ENCODE assay signal across 8 cellular contexts in the genomic region with DNA sequence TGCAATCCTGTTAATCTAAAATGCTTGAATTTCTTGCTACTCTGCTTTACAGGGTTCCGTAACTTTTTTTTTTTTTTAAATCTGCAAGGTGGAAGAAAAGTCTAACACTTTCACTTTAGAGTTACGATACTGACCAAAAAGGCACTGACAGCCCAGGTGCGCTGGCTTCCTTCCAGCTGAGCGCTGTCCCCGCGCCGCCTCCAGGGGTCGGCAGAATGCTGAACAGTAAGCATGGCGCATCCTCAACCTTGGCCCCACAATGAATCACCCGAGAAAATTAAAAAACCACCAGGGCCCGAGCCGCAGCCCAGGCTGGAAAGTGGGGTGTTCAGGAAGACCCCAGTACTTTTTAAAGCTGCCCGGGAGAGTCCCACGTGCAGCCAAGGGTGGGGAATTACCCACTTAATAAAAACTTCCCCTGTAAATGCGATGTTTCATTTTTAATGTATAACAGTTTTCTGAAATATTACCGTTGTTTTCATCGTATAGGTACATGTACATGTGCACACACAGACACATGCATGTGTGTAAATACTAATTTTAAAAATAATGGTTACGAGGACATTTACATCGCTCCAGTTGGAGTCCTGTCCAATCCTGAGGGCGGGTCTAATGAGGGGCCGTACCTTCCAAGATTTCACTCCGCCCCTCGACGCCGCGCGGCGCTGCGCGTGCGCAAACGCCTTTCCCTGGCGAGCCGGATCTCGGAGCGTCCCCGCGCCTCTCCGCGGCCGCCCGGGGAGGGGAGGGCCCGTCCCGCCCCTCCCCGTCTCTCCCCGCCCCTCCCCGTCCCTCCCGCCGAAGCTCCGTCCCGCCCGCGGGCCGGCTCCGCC. TPM values are rescaled to one million over a fixed set of nuclear protein-coding genes. Genes with fewer than 3 reads are reported as not detected.
DNase-seq lines count a peak whose midpoint lies in the region; TF ChIP-seq lines count a peak whose summit lies in the region.

No MANE protein-coding gene starts in this region.

- H3K27ac ChIP-seq in neural cell (ENCODE audit: low read length) = peak overlapping the region; percentile 84

- H3K4me1 ChIP-seq in ES-I3 (ENCODE audit: insufficient read depth, low read length) (no peaks in the 10 kb centered on the region), HAP-1 (peaks cover 7% of the 10 kb centered on the region; the same call in 1 of the 2 replicates), Loucy (ENCODE audit: insufficient read depth, low read length, poor library complexity, severe bottlenecking) (peaks cover 30% of the 10 kb centered on the region)

- H3K9me3 ChIP-seq in ES-I3 (ENCODE audit: control insufficient read depth, insufficient read depth, low read length) (no peaks in the 10 kb centered on the region), HAP-1 (no peaks in the 10 kb centered on the region), Loucy (ENCODE audit: insufficient read depth, low read depth, low read length) (no peaks in the 10 kb centered on the region), neural cell (ENCODE audit: low read length) (no peaks in the 10 kb centered on the region)

- no peaks in the 10 kb centered on the region for H3K36me3 Mint-ChIP-seq in stimulated activated naive CD8-positive, alpha-beta T cell treated with anti-CD3 and anti-CD28 coated beads, Interleukin-15, Interleukin-2, amounts not matched to agents 100 ng/mL and 50 ng/mL, for 24 hours (ENCODE audit: low read depth)

- peak; percentile 85 for TF ChIP-seq CTCF in Loucy (conservative IDR thresholded peaks at IDR 0.05; ENCODE audit: low read length)
- TF ChIP-seq CTCF in fibroblast of villous mesenchyme (IDR thresholded peaks at IDR 0.05; ENCODE audit: insufficient read depth, low read depth, low read length) = peak; percentile 68
- TF ChIP-seq CTCF in neural cell (IDR thresholded peaks at IDR 0.05; ENCODE audit: poor library complexity, severe bottlenecking) = peak; percentile 85

- H3K4me3 ChIP-seq in HAP-1 (peak overlapping the region; percentile 95), Loucy (ENCODE audit: low read length, poor library complexity, severe bottlenecking) (peak overlapping the region; percentile 84), fibroblast of villous mesenchyme (ENCODE audit: low read depth, low read length) (peak overlapping the region; percentile 88), neural cell (ENCODE audit: low read length) (peak overlapping the region; percentile 99)

- H3K27me3 ChIP-seq in HAP-1 (ENCODE audit: low read depth) (no peaks in the 10 kb centered on the region), Loucy (ENCODE audit: insufficient read depth, low read length, poor library complexity, severe bottlenecking) (no peaks in the 10 kb centered on the region), neural cell (ENCODE audit: insufficient read depth, low read depth, low read length) (peaks cover 12% of the 10 kb centered on the region)

- H3K9me3 Mint-ChIP-seq in stimulated activated naive CD8-positive, alpha-beta T cell treated with anti-CD3 and anti-CD28 coated beads, Interleukin-15, Interleukin-2, amounts not matched to agents 100 ng/mL and 50 ng/mL, for 24 hours = no peaks in the 10 kb centered on the region

- H3K79me2 ChIP-seq in Loucy (ENCODE audit: insufficient read depth, low read length) (peaks cover 38% of the 10 kb centered on the region), neural cell (replicated peaks; ENCODE audit: insufficient read depth, low read length) (peaks cover 29% of the 10 kb centered on the region)

- H2AFZ ChIP-seq in Loucy (ENCODE audit: low read length) (peak overlapping the region; percentile 99), neural cell (ENCODE audit: low read depth, low read length) (peak overlapping the region; percentile 94)

- H3F3A ChIP-seq in Loucy (ENCODE audit: low read depth) (no peaks in the 10 kb centered on the region), neural cell (ENCODE audit: insufficient read depth, low read length, poor library complexity, severe bottlenecking) (no peaks in the 10 kb centered on the region)

- in situ Hi-C loops in HAP-1 (cut with MboI; ENCODE audit: low sequenced_read_pairs) = no loop called here

- peak overlapping the region; percentile 87 for H3K4me3 Mint-ChIP-seq in stimulated activated naive CD8-positive, alpha-beta T cell treated with anti-CD3 and anti-CD28 coated beads, Interleukin-15, Interleukin-2, amounts not matched to agents 100 ng/mL and 50 ng/mL, for 24 hours

- DNase-seq in HAP-1 (ENCODE audit: low spot score in 2 of 2) = peak; percentile 91 to 95
- DNase-seq in SHP77 (lab: John Stamatoyannopoulos, UW) = peak; percentile 80 to 89
- peak; percentile 91 for DNase-seq in activated gamma-delta T cell (lab: John Stamatoyannopoulos, UW)
- peak; percentile 93 for DNase-seq in fibroblast of villous mesenchyme (ENCODE audit: low read depth)

- peak; percentile 69 for TF ChIP-seq RAD21 in neural cell (conservative IDR thresholded peaks at IDR 0.05)

- H3K4me1 Mint-ChIP-seq in stimulated activated naive CD8-positive, alpha-beta T cell treated with anti-CD3 and anti-CD28 coated beads, Interleukin-15, Interleukin-2, amounts not matched to agents 100 ng/mL and 50 ng/mL, for 24 hours (ENCODE audit: low read depth) = peaks cover 32% of the 10 kb centered on the region

- peaks cover 21% of the 10 kb centered on the region for H4K20me1 ChIP-seq in Loucy (ENCODE audit: insufficient read depth, low read length, poor library complexity, severe bottlenecking)
- H4K20me1 ChIP-seq in neural cell (ENCODE audit: insufficient read depth) = peaks cover 6% of the 10 kb centered on the region

- peak overlapping the region; percentile 90 for H3K27ac Mint-ChIP-seq in stimulated activated naive CD8-positive, alpha-beta T cell treated with anti-CD3 and anti-CD28 coated beads, Interleukin-15, Interleukin-2, amounts not matched to agents 100 ng/mL and 50 ng/mL, for 24 hours

- H3K9ac ChIP-seq in ES-I3 (ENCODE audit: low read depth, low read length) = peak overlapping the region; percentile 88
- peak overlapping the region; percentile 90 for H3K9ac ChIP-seq in Loucy (ENCODE audit: low read depth, low read length, poor library complexity, severe bottlenecking)
- peak overlapping the region; percentile 89 for H3K9ac ChIP-seq in neural cell (ENCODE audit: low read length)

- TF ChIP-seq EP300 in neural cell (conservative IDR thresholded peaks at IDR 0.05; ENCODE audit: poor library complexity, severe bottlenecking) = no peak

- no peaks in the 10 kb centered on the region for H3K27me3 Mint-ChIP-seq in stimulated activated naive CD8-positive, alpha-beta T cell treated with anti-CD3 and anti-CD28 coated beads, Interleukin-15, Interleukin-2, amounts not matched to agents 100 ng/mL and 50 ng/mL, for 24 hours

- H3K36me3 ChIP-seq in ES-I3 (ENCODE audit: insufficient read depth, low read length) (no peaks in the 10 kb centered on the region; the same call in 1 of the 2 replicates), HAP-1 (replicated peaks) (no peaks in the 10 kb centered on the region), Loucy (ENCODE audit: insufficient read depth, low read length) (no peaks in the 10 kb centered on the region), neural cell (ENCODE audit: insufficient read depth, low read length) (no peaks in the 10 kb centered on the region)

- no peaks in the 10 kb centered on the region for H3K9me2 ChIP-seq in Loucy (replicated peaks; ENCODE audit: low read depth, low read length)
- H3K9me2 ChIP-seq in neural cell (ENCODE audit: insufficient read depth, low read length) = no peaks in the 10 kb centered on the region

- H3K4me2 ChIP-seq in Loucy (ENCODE audit: low read depth, low read length, poor library complexity, severe bottlenecking) = peak overlapping the region; percentile 76
- H3K4me2 ChIP-seq in neural cell (ENCODE audit: low read length) = peak overlapping the region; percentile 58

TF ChIP-seq in neural cell, 6 proteins besides CTCF, POLR2A, EP300 and RAD21:
- TF ChIP-seq MXI1 (conservative IDR thresholded peaks at IDR 0.05; ENCODE audit: poor library complexity, severe bottlenecking) (peak; percentile 95), POLR2AphosphoS5 (IDR thresholded peaks at IDR 0.05) (peak; percentile 75), TAF1 (IDR thresholded peaks at IDR 0.05; ENCODE audit: low read depth) (no peak), SMC3 (conservative IDR thresholded peaks at IDR 0.05; ENCODE audit: poor library complexity) (peak; percentile 70)
- TF ChIP-seq, protein P1, sequence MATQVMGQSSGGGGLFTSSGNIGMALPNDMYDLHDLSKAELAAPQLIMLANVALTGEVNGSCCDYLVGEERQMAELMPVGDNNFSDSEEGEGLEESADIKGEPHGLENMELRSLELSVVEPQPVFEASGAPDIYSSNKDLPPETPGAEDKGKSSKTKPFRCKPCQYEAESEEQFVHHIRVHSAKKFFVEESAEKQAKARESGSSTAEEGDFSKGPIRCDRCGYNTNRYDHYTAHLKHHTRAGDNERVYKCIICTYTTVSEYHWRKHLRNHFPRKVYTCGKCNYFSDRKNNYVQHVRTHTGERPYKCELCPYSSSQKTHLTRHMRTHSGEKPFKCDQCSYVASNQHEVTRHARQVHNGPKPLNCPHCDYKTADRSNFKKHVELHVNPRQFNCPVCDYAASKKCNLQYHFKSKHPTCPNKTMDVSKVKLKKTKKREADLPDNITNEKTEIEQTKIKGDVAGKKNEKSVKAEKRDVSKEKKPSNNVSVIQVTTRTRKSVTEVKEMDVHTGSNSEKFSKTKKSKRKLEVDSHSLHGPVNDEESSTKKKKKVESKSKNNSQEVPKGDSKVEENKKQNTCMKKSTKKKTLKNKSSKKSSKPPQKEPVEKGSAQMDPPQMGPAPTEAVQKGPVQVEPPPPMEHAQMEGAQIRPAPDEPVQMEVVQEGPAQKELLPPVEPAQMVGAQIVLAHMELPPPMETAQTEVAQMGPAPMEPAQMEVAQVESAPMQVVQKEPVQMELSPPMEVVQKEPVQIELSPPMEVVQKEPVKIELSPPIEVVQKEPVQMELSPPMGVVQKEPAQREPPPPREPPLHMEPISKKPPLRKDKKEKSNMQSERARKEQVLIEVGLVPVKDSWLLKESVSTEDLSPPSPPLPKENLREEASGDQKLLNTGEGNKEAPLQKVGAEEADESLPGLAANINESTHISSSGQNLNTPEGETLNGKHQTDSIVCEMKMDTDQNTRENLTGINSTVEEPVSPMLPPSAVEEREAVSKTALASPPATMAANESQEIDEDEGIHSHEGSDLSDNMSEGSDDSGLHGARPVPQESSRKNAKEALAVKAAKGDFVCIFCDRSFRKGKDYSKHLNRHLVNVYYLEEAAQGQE (IDR thresholded peaks at IDR 0.05; ENCODE audit: borderline replicate concordance) = no peak

RNA-seq across cellular contexts. Expression of a gene that starts 0.4 kb away (rescaled TPM):
- total RNA-seq in fibroblast of villous mesenchyme = 41.9 and 69.1 TPM in 2 replicates
- 19.8 and 28.4 TPM in 2 replicates for polyA plus RNA-seq in neural cell
- polyA minus RNA-seq in neural cell = 29.5 and 34.6 TPM in 2 replicates

RNA-seq across cellular contexts. Expression of a gene that starts 19.9 kb away (rescaled TPM):
- 24.2 and 40.6 TPM in 2 replicates for total RNA-seq in fibroblast of villous mesenchyme
- polyA plus RNA-seq in neural cell = 43.6 and 57.2 TPM in 2 replicates
- 92.5 and 112 TPM in 2 replicates for polyA minus RNA-seq in neural cell

Comparison
In these comparisons a context has a peak if more than half of its experiments do, and no peak if none do; other contexts are left out.
1. Peak in every context shown above with its lines: DNase-seq, H3K4me3 ChIP-seq and H3K27ac ChIP-seq.